24 cellular contexts compared by ENCODE assay signal in the genomic region with DNA sequence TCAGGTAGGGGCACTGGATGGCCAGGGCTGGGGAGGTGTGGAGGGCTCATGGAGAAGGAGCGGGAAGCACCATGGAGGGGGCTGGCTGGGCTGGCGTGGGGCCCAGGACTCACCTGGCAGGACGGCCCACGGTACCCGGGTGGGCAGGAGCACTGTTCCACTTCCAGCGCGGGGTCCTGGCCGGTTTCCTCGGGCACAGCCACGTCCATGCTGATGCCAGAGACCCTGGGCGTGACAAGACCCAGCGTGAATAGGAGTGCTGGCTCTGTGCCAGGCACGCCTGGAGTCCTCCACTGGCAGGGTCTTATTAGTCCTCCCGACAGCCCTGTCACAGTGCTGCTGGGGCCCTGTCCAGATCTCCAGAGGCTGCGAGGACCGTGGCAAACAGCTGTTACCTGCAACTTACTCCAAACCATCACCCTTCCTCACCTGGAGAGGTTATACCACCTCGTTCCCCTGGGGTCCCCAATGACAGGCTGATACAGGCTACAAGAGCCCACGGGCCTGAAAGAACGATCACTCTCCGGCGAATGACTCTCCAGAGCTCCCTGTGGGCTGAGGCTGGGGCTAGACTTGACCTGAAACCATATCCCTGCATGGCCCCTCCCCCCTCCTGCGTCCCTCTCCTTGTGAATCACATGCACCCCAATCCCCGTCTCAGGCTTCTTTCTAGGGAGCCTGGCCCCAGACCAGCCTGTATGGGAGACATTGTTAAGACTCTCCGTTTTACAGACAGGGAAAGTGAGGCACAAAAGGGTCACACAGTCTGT.
A peak's percentile ranks its signal among the peaks of the same experiment; 100 is the strongest.
DNase-seq lines count a peak whose midpoint lies in the region; TF ChIP-seq lines count a peak whose summit lies in the region.
"Had no signal": no experiment of that assay in that cellular context is flagged by ENCODE, and none has a peak within 500 bp of the region (broad histone marks: within the 10 kb centered on the region; RNA-seq: fewer than 3 reads in every experiment).

No MANE protein-coding gene starts in this region.

- peak; percentile 70 for DNase-seq in BE2C
- DNase-seq in DMS79 (lab: John Stamatoyannopoulos, UW), result peak; percentile 82
- DNase-seq in NCI-H2171 treated with DMSO at 0.1 percent for 48 hours (lab: John Stamatoyannopoulos, UW), result peak; percentile 60
- no peak for DNase-seq in esophagus muscularis mucosa (ENCODE audit: extremely low spot score)
- DNase-seq in activated CD4-positive, alpha-beta T cell treated with anti-CD3 and anti-CD28 coated beads, Interleukin-2, amount 10 ng/mL, durations not matched to agents 7 days and 5 days, result no peak
- DNase-seq in foreskin fibroblast, result no peak
- DNase-seq in activated T-cell treated with anti-CD3 and anti-CD28 coated beads, Interleukin-2, amount 50 U/mL, for 48 hours, result no peak
- DNase-seq: activated CD4-positive, alpha-beta T cell treated with anti-CD3 and anti-CD28 coated beads, Interleukin-2, amount 50 U/mL, for 1 hour; CD4-positive, alpha-beta T cell; cerebellar nuclear complex; foreskin keratinocyte; GM23248; immature natural killer cell; NCI-H1694; uterus; WERI-Rb-1 had no signal

- no peaks in the 10 kb centered on the region for H3K27me3 ChIP-seq in BE2C
- no peaks in the 10 kb centered on the region for H3K27me3 ChIP-seq in esophagus muscularis mucosa
- H3K27me3 ChIP-seq: foreskin keratinocyte, hepatocyte, pancreas, suprapubic skin, uterus had no signal

- H3K4me3 Mint-ChIP-seq in activated CD4-positive, alpha-beta T cell treated with anti-CD3 and anti-CD28 coated beads, Interleukin-2, amount 10 ng/mL, durations not matched to agents 7 days and 5 days, result no peak overlapping the region
- H3K4me3 Mint-ChIP-seq: activated naive CD8-positive, alpha-beta T cell; activated T-helper 17 cell treated with anti-CD3 and anti-CD28 coated beads, Interleukin-2, amount 50 U/mL, for 72 hours; CD4-positive, alpha-beta T cell; immature natural killer cell; natural killer cell treated with Interleukin-12 subunit alpha and Interleukin-12 subunit beta and Interleukin-15 and Interleukin-18, amount 100 ng/mL, for 72 hours; T-helper 2 cell treated with Interferon-gamma antibody and Interleukin-4, amounts not matched to agents 5 μg/mL and 100 μg/mL, for 36 hours had no signal

- H3K4me1 Mint-ChIP-seq in activated CD4-positive, alpha-beta T cell treated with anti-CD3 and anti-CD28 coated beads, Interleukin-2, amount 10 ng/mL, durations not matched to agents 7 days and 5 days, result no peaks in the 10 kb centered on the region
- H3K4me1 Mint-ChIP-seq: activated T-helper 17 cell treated with anti-CD3 and anti-CD28 coated beads, Interleukin-2, amount 50 U/mL, for 72 hours; immature natural killer cell had no signal

- TF ChIP-seq POLR2A in esophagus muscularis mucosa (IDR thresholded peaks at IDR 0.05; ENCODE audit: low read depth), result no peak

- no peaks in the 10 kb centered on the region for H3K9me3 ChIP-seq in BE2C
- no peaks in the 10 kb centered on the region for H3K9me3 ChIP-seq in esophagus muscularis mucosa
- H3K9me3 ChIP-seq: pancreas, suprapubic skin, uterus had no signal

- H3K4me1 ChIP-seq in BE2C, result no peaks in the 10 kb centered on the region
- peaks cover 10 to 44% (median 35%) of the 10 kb centered on the region in 4 donors for H3K4me1 ChIP-seq in esophagus muscularis mucosa
- H3K4me1 ChIP-seq: pancreas had no signal

- no peaks in the 10 kb centered on the region for H3K9me3 Mint-ChIP-seq in activated CD4-positive, alpha-beta T cell treated with anti-CD3 and anti-CD28 coated beads, Interleukin-2, amount 10 ng/mL, durations not matched to agents 7 days and 5 days
- H3K9me3 Mint-ChIP-seq: activated T-helper 17 cell treated with anti-CD3 and anti-CD28 coated beads, Interleukin-2, amount 50 U/mL, for 72 hours; CD4-positive, alpha-beta T cell; immature natural killer cell; natural killer cell treated with Interleukin-12 subunit alpha and Interleukin-12 subunit beta and Interleukin-15 and Interleukin-18, amount 100 ng/mL, for 72 hours; T-helper 2 cell treated with Interferon-gamma antibody and Interleukin-4, amounts not matched to agents 5 μg/mL and 100 μg/mL, for 36 hours had no signal

- 70% methylated on average over 14 of the region's 24 CpGs for WGBS in esophagus muscularis mucosa

- H3K27ac ChIP-seq in esophagus muscularis mucosa (replicated peaks in 1 of 4), result peak overlapping the region; percentile 77 to 87 (median 82)
- H3K27ac ChIP-seq: foreskin keratinocyte, GM23248, hepatocyte, pancreas, SK-N-MC, suprapubic skin, uterus, WERI-Rb-1 had no signal

- H3K27me3 Mint-ChIP-seq in activated CD4-positive, alpha-beta T cell treated with anti-CD3 and anti-CD28 coated beads, Interleukin-2, amount 10 ng/mL, durations not matched to agents 7 days and 5 days, result no peaks in the 10 kb centered on the region
- H3K27me3 Mint-ChIP-seq: activated naive CD8-positive, alpha-beta T cell; CD4-positive, alpha-beta T cell; natural killer cell treated with Interleukin-12 subunit alpha and Interleukin-12 subunit beta and Interleukin-15 and Interleukin-18, amount 100 ng/mL, for 72 hours had no signal

- TF ChIP-seq EP300 in esophagus muscularis mucosa (IDR thresholded peaks at IDR 0.05), result no peak

- H3K27ac Mint-ChIP-seq in activated CD4-positive, alpha-beta T cell treated with anti-CD3 and anti-CD28 coated beads, Interleukin-2, amount 10 ng/mL, durations not matched to agents 7 days and 5 days, result no peak overlapping the region
- H3K27ac Mint-ChIP-seq: activated naive CD8-positive, alpha-beta T cell; activated T-helper 17 cell treated with anti-CD3 and anti-CD28 coated beads, Interleukin-2, amount 50 U/mL, for 72 hours; CD4-positive, alpha-beta T cell; immature natural killer cell; natural killer cell treated with Interleukin-12 subunit alpha and Interleukin-12 subunit beta and Interleukin-15 and Interleukin-18, amount 100 ng/mL, for 72 hours; T-helper 2 cell treated with Interferon-gamma antibody and Interleukin-4, amounts not matched to agents 5 μg/mL and 100 μg/mL, for 36 hours had no signal

- POLR2A ChIA-PET in activated CD4-positive, alpha-beta T cell treated with anti-CD3 and anti-CD28 coated beads, Interleukin-2, amount 10 ng/mL, durations not matched to agents 7 days and 5 days (lab: Charles Lee), result no interaction called here

- H3K36me3 Mint-ChIP-seq in activated CD4-positive, alpha-beta T cell treated with anti-CD3 and anti-CD28 coated beads, Interleukin-2, amount 10 ng/mL, durations not matched to agents 7 days and 5 days (ENCODE audit: low read depth), result no peaks in the 10 kb centered on the region
- H3K36me3 Mint-ChIP-seq: activated naive CD8-positive, alpha-beta T cell; immature natural killer cell; natural killer cell treated with Interleukin-12 subunit alpha and Interleukin-12 subunit beta and Interleukin-15 and Interleukin-18, amount 100 ng/mL, for 72 hours had no signal

- TF ChIP-seq CTCF in BE2C (IDR thresholded peaks at IDR 0.05; ENCODE audit: low read depth, low read length), result no peak
- TF ChIP-seq CTCF in esophagus muscularis mucosa (IDR thresholded peaks at IDR 0.05), result no peak
- TF ChIP-seq CTCF in foreskin fibroblast (IDR thresholded peaks at IDR 0.05; ENCODE audit: low read depth, low read length), result no peak

- no peak overlapping the region for H3K4me3 ChIP-seq in BE2C (ENCODE audit: low read depth, low read length)
- H3K4me3 ChIP-seq in esophagus muscularis mucosa, result no peak overlapping the region
- H3K4me3 ChIP-seq in foreskin fibroblast (ENCODE audit: low read depth in 1 of 2, low read length in 2 of 2), result no peak overlapping the region
- H3K4me3 ChIP-seq: GM23248, hepatocyte, pancreas, SK-N-MC, suprapubic skin, uterus had no signal

- H3K36me3 ChIP-seq in BE2C (no peaks in the 10 kb centered on the region), esophagus muscularis mucosa (peaks cover 94 to 100% (median 98%) of the 10 kb centered on the region in 4 donors)
- H3K36me3 ChIP-seq: uterus, WERI-Rb-1 had no signal

- CTCF ChIA-PET in activated CD4-positive, alpha-beta T cell treated with anti-CD3 and anti-CD28 coated beads, Interleukin-2, amount 10 ng/mL, durations not matched to agents 7 days and 5 days (lab: Charles Lee), result no interaction called here

- intact Hi-C loops in esophagus muscularis mucosa (cut with DNase I), result no loop called here

Comparison
In these comparisons a context has a peak if more than half of its experiments do, and no peak if none do; other contexts are left out.
1. DNase-seq: peak in BE2C (single experiment), DMS79 (single experiment) and NCI-H2171 treated with DMSO at 0.1 percent for 48 hours (single experiment); none in esophagus muscularis mucosa (single experiment), activated CD4-positive, alpha-beta T cell treated with anti-CD3 and anti-CD28 coated beads, Interleukin-2, amount 10 ng/mL, durations not matched to agents 7 days and 5 days (single experiment), foreskin fibroblast (0 of 2) and activated T-cell treated with anti-CD3 and anti-CD28 coated beads, Interleukin-2, amount 50 U/mL, for 48 hours (0 of 2).